In genomic region chr3:44983413-44984040, GRCh38 we compare ENCODE assay signal across 14 cellular contexts. TPM values are rescaled to one million over a fixed set of nuclear protein-coding genes. Genes with fewer than 3 reads are reported as not detected.
A peak's percentile ranks its signal among the peaks of the same experiment; 100 is the strongest.
DNase-seq lines count a peak whose midpoint lies in the region; ATAC-seq and TF ChIP-seq lines count a peak whose summit lies in the region.
"Had no signal": no experiment of that assay in that cellular context is flagged by ENCODE, and none has a peak within 500 bp of the region (broad histone marks: within the 10 kb centered on the region; RNA-seq: fewer than 3 reads in every experiment).

No MANE protein-coding gene starts in this region.

- TF ChIP-seq POLR2A in prostate gland (IDR thresholded peaks at IDR 0.05) (no peak), Peyer's patch (IDR thresholded peaks at IDR 0.05) (no peak)

- H3K4me3 ChIP-seq in RWPE2 (ENCODE audit: severe bottlenecking) (no peak overlapping the region), heart right ventricle (no peak overlapping the region), prostate gland (no peak overlapping the region), Peyer's patch (no peak overlapping the region)
- H3K4me3 ChIP-seq: ovary had no signal

- intact Hi-C loops in heart right ventricle (cut with DNase I) (no loop called here), prostate gland (cut with DNase I) (no loop called here)

- ATAC-seq in RWPE2 (ENCODE audit: low read depth) (peak; percentile 75), heart right ventricle (peak; percentile 49 to 85 (median 71)), GM21381 (IDR thresholded peaks at IDR 0.05; ENCODE audit: unreplicated experiment) (no peak), GM21360 (IDR thresholded peaks at IDR 0.05; ENCODE audit: unreplicated experiment) (no peak)

- DNase-seq in DMS79 treated with DMSO at 0.1 percent for 48 hours (lab: John Stamatoyannopoulos, UW) (peak; percentile 67), RWPE2 (ENCODE audit: low spot score) (no peak), heart right ventricle (no peak), prostate gland (ENCODE audit: low spot score) (peak; percentile 57), cortex of kidney (lab: John Stamatoyannopoulos, UW) (no peak), Peyer's patch (no peak)
- DNase-seq: activated CD4-positive, alpha-beta T cell treated with anti-CD3 and anti-CD28 coated beads, Interleukin-2, amount 50 U/mL, for 48 hours; activated naive CD4-positive, alpha-beta T cell treated with anti-CD3 and anti-CD28 coated beads, Interleukin-2, amount 50 U/mL, for 16 hours; C1 segment of cervical spinal cord; Karpas-422; ovary; stimulated activated CD4-positive, alpha-beta T cell treated with anti-CD3 and anti-CD28 coated beads, Interleukin-4, amount 100 ng/mL, for 24 hours had no signal

- H3K27me3 ChIP-seq in RWPE2 (ENCODE audit: insufficient read depth, poor library complexity, severe bottlenecking): no peaks in the 10 kb centered on the region
- no peaks in the 10 kb centered on the region for H3K27me3 ChIP-seq in heart right ventricle
- H3K27me3 ChIP-seq in prostate gland (replicated peaks; ENCODE audit: insufficient read depth): no peaks in the 10 kb centered on the region
- H3K27me3 ChIP-seq in Peyer's patch: no peaks in the 10 kb centered on the region
- H3K27me3 ChIP-seq: ovary had no signal

- peaks cover 37% of the 10 kb centered on the region for H3K4me1 ChIP-seq in RWPE2 (ENCODE audit: insufficient read depth, poor library complexity, severe bottlenecking)
- peaks cover 0 to 61% (median 29%) of the 10 kb centered on the region in 9 donors for H3K4me1 ChIP-seq in heart right ventricle
- no peaks in the 10 kb centered on the region for H3K4me1 ChIP-seq in prostate gland (replicated peaks)
- H3K4me1 ChIP-seq in Peyer's patch: no peaks in the 10 kb centered on the region

- peaks cover 12% of the 10 kb centered on the region for H3K36me3 ChIP-seq in RWPE2 (ENCODE audit: low read depth)
- no peaks in the 10 kb centered on the region for H3K36me3 ChIP-seq in heart right ventricle
- H3K36me3 ChIP-seq in prostate gland: no peaks in the 10 kb centered on the region
- H3K36me3 ChIP-seq in Peyer's patch: peaks cover 0 to 9% (median 0%) of the 10 kb centered on the region in 3 donors
- H3K36me3 ChIP-seq: ovary had no signal

- H3K27ac ChIP-seq in RWPE2 (ENCODE audit: poor library complexity, severe bottlenecking) (peak overlapping the region; percentile 82), heart right ventricle (peak overlapping the region in 5 of 10 donors; percentile 31 to 61 (median 46)), prostate gland (peak overlapping the region; percentile 47 to 52), Peyer's patch (no peak overlapping the region)
- H3K27ac ChIP-seq: ovary had no signal

- WGBS in heart right ventricle, 2 donors: 50% methylated on average over 1 of the region's 1 CpG
- whole genome bisulfite sequencing in prostate gland: 29% methylated on average over 1 of the region's 1 CpG

- no peaks in the 10 kb centered on the region for H3K9me3 ChIP-seq in RWPE2 (ENCODE audit: severe bottlenecking)
- no peaks in the 10 kb centered on the region for H3K9me3 ChIP-seq in heart right ventricle
- H3K9me3 ChIP-seq in prostate gland: no peaks in the 10 kb centered on the region
- H3K9me3 ChIP-seq in Peyer's patch: no peaks in the 10 kb centered on the region
- H3K9me3 ChIP-seq: ovary had no signal

- TF ChIP-seq CTCF in RWPE2 (IDR thresholded peaks at IDR 0.05; ENCODE audit: poor library complexity, severe bottlenecking) (no peak), heart right ventricle (IDR thresholded peaks at IDR 0.05) (no peak), prostate gland (IDR thresholded peaks at IDR 0.05) (peak in 1 of 4 experiments; percentile 8), Peyer's patch (IDR thresholded peaks at IDR 0.05) (no peak)

RNA-seq across cellular contexts. Expression of gene EXOSC7, which starts 7.5 kb away (rescaled TPM):
- total RNA-seq in heart right ventricle (10 to 100 TPM; 24.2 to 35.4 (median 31.5) TPM), prostate gland (10 to 100 TPM; 55.2 to 56.2 TPM), Peyer's patch (10 to 100 TPM; 19.8 to 66.0 (median 28.6) TPM)
- polyA plus RNA-seq in heart right ventricle: 10 to 100 TPM; 32.8 to 39.9 TPM

RNA-seq across cellular contexts. Expression of gene ZDHHC3, which starts 7.6 kb away (rescaled TPM):
- total RNA-seq in heart right ventricle (10 to 100 TPM; 35.0 to 52.2 (median 43.1) TPM), prostate gland (10 to 100 TPM; 64.6 to 91.7 TPM), Peyer's patch (100 to 1,000 TPM in 3 of 4 donors, 10 to 100 TPM in 1; 70.1 to 190 (median 152) TPM)
- 10 to 100 TPM; 19.0 to 30.7 TPM for polyA plus RNA-seq in heart right ventricle

RNA-seq across cellular contexts. Expression of gene CLEC3B, which starts 42.6 kb away (rescaled TPM):
- total RNA-seq in heart right ventricle (10 to 100 TPM; 34.8 to 72.9 (median 54.3) TPM), prostate gland (10 to 100 TPM; 16.0 to 61.1 TPM), Peyer's patch (10 to 100 TPM; 11.6 to 47.9 (median 32.7) TPM)
- polyA plus RNA-seq in heart right ventricle: 100 to 1,000 TPM; 179 to 355 TPM

Comparison
In these comparisons a context has a peak if more than half of its experiments do, and no peak if none do; other contexts are left out.
1. DNase-seq: peak in DMS79 treated with DMSO at 0.1 percent for 48 hours (single experiment) and prostate gland (single experiment); none in RWPE2 (single experiment), heart right ventricle (0 of 2), cortex of kidney (single experiment) and Peyer's patch (0 of 3).
2. ATAC-seq: peak in RWPE2 (single experiment) and heart right ventricle (8 of 8); none in GM21381 (single experiment) and GM21360 (single experiment).
3. H3K27ac ChIP-seq: peak in RWPE2 (single experiment) and prostate gland (2 of 2); none in Peyer's patch (0 of 4).